ENCODE assay signal across 28 cellular contexts in the genomic region with DNA sequence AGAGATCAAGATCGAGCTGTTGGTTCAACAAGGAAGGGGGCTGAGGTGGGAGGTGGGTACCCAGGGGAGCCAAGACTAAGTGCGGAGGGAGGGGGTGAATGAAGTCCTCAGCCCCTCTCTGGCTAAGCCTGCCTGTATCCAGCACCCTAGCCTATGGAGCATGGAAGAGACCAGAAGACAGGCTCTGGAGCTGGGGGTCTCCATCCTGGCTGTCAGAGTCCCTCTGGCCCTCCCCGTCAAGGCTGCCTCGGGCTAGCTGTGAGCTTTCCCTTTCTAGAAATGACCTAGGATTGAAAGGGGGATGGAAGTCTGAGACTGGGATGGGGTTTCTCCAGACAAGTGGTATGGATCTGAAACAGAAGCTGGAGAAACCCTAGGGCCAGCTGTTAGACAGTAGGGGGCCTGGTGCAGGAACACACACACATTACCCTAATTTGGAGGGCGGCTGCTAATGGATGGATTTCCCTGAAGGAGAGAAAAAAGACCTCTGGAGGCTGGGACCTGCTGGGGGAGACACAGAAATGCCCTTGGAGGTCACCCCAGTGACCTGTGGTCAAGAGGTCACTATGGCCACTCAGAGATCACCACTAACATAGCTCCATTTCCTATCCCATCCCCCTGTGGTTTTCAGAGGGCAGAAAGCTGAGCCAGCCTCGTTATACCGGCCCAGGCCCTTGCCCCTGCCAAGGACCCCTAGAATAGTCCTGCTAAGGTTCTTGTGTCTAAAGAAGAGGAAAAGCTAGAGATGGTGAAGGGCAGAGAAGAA.
"Had no signal": no experiment of that assay in that cellular context is flagged by ENCODE, and none has a peak within 500 bp of the region (broad histone marks: within the 10 kb centered on the region; RNA-seq: fewer than 3 reads in every experiment).

No MANE protein-coding gene starts in this region.

- H3K4me3 ChIP-seq: colonic mucosa, MG63, SJCRH30 had no signal

- ATAC-seq: activated CD4-positive, alpha-beta T cell treated with anti-CD3 and anti-CD28 coated beads for 36 hours; activated T-helper 17 cell treated with anti-CD3 and anti-CD28 coated beads, Interleukin-2, amount 50 U/mL, for 72 hours; Panc1 had no signal

- H3K27me3 ChIP-seq: MG63 had no signal

- H3K9me3 ChIP-seq: colonic mucosa, MG63, SJCRH30, SK-N-SH had no signal

- H3K27ac ChIP-seq: colonic mucosa, SJCRH30, WERI-Rb-1 had no signal

- H3K9me3 Mint-ChIP-seq: activated CD4-positive, alpha-beta memory T cell treated with anti-CD3 and anti-CD28 coated beads, Interleukin-2, amount 10 ng/mL, durations not matched to agents 7 days and 5 days; activated T-helper 17 cell treated with anti-CD3 and anti-CD28 coated beads, Interleukin-2, amount 50 U/mL, for 72 hours had no signal

- H3K4me2 ChIP-seq: SK-N-SH had no signal

- H3K27ac Mint-ChIP-seq: activated CD4-positive, alpha-beta memory T cell treated with anti-CD3 and anti-CD28 coated beads, Interleukin-2, amount 10 ng/mL, durations not matched to agents 7 days and 5 days; activated CD4-positive, alpha-beta T cell treated with anti-CD3 and anti-CD28 coated beads for 36 hours; activated T-helper 17 cell treated with anti-CD3 and anti-CD28 coated beads, Interleukin-2, amount 50 U/mL, for 72 hours; brain had no signal

- DNase-seq: activated CD4-positive, alpha-beta memory T cell treated with anti-CD3 and anti-CD28 coated beads, Interleukin-2, amount 10 ng/mL, durations not matched to agents 7 days and 5 days; activated CD4-positive, alpha-beta T cell treated with anti-CD3 and anti-CD28 coated beads for 36 hours; activated CD4-positive, alpha-beta T cell treated with anti-CD3 and anti-CD28 coated beads, Interleukin-2, amount 50 U/mL, for 1 hour; activated gamma-delta T cell; activated naive CD4-positive, alpha-beta T cell treated with anti-CD3 and anti-CD28 coated beads, Interleukin-2, amount 50 U/mL, for 16 hours; activated T-cell treated with anti-CD3 and anti-CD28 coated beads for 4 hours; activated T-cell treated with anti-CD3 and anti-CD28 coated beads, Interleukin-2, amount 50 U/mL, for 48 hours; cerebellar nuclear complex; colonic mucosa; MG63; MV-4-11; NCI-H1092 treated with DMSO at 0.1 percent for 48 hours; NCI-H1417 treated with DMSO at 0.1 percent for 48 hours; NCI-H187; NCI-H2227 treated with DMSO at 0.1 percent for 48 hours; NCI-H446 treated with DMSO at 0.1 percent for 48 hours; NCI-H526 treated with DMSO at 0.1 percent for 48 hours; NK-92 treated with Interleukin-12 subunit alpha and Interleukin-12 subunit beta, amount 100 ng/mL, for 24 hours; OCI-M1; Right ventricle myocardium superior; RPMI8226; SJCRH30; SK-N-SH; T-helper 1 cell; WERI-Rb-1 had no signal

- H3K36me3 ChIP-seq: colonic mucosa, MG63, SJCRH30, WERI-Rb-1 had no signal

- H3K36me3 Mint-ChIP-seq: brain had no signal

- H3K4me1 ChIP-seq: colonic mucosa had no signal
